Comparison of ENCODE assay signal across 22 cellular contexts in the genomic region with DNA sequence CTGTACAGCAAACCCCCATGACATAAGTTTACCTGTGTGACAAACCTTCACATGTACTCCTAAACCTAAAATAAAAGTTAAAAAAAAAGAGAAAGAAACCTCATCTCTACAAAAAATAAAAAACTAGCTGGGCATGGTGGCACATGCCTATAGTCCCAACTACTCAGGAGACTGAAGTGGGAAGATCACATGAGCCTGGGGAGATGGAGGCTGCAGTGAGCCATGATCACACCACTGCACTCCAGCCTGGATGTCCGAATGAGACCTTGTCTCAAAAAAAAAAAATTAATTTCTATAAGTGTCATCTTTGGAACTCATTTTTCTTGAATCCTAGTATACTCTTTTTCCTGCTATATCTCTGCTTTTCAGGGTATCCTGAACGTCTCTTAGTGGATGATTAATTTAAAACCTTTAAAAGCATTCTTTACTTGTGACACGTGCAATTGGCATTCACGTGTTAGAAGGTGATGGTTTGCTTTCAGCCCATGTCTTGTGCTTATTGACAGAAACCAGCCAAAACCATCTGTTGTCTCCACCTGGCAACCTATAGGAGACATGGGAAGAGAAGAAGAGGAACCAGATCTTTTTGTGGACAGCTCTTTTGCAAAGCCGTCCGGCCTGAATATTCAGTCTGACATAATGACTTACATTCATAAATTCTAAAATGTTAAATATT. TPM values are rescaled to one million over a fixed set of nuclear protein-coding genes. Genes with fewer than 3 reads are reported as not detected.
DNase-seq lines count a peak whose midpoint lies in the region; ATAC-seq, FAIRE-seq and TF ChIP-seq lines count a peak whose summit lies in the region.
"Had no signal": no experiment of that assay in that cellular context is flagged by ENCODE, and none has a peak within 500 bp of the region (broad histone marks: within the 10 kb centered on the region; RNA-seq: fewer than 3 reads in every experiment).

No MANE protein-coding gene starts in this region.

- H2AFZ ChIP-seq in mammary epithelial cell (ENCODE audit: low read depth, low read length) = no peak overlapping the region

- H3K9me3 Mint-ChIP-seq in CD4-positive, alpha-beta memory T cell = peaks cover 0 to 2% (median 0%) of the 10 kb centered on the region in 8 donors
- H3K9me3 Mint-ChIP-seq: activated CD4-positive, alpha-beta T cell treated with anti-CD3 and anti-CD28 coated beads, Interleukin-2, amount 10 ng/mL, durations not matched to agents 7 days and 5 days; CD4-positive, alpha-beta T cell had no signal

- no TSS peak for BruUV-seq in mammary epithelial cell (replicated peaks; lab: Mats Ljungman, UMichigan)

- no peaks in the 10 kb centered on the region for H3K36me3 Mint-ChIP-seq in CD4-positive, alpha-beta memory T cell

- no peak overlapping the region for H3K4me3 Mint-ChIP-seq in CD4-positive, alpha-beta memory T cell
- H3K4me3 Mint-ChIP-seq: activated CD4-positive, alpha-beta T cell treated with anti-CD3 and anti-CD28 coated beads, Interleukin-2, amount 10 ng/mL, durations not matched to agents 7 days and 5 days; CD4-positive, alpha-beta T cell; dendritic cell treated with granulocyte-macrophage colony-stimulating factor and Interleukin-4, amounts not matched to agents 40 ng/mL and 50 ng/mL, for 4 days had no signal

- TF ChIP-seq CTCF in mammary epithelial cell (conservative IDR thresholded peaks at IDR 0.05 in 1 of 2, IDR thresholded peaks at IDR 0.05 in 1 of 2; ENCODE audit: extremely low read depth in 1 of 2, insufficient read depth in 1 of 2, low read depth in 1 of 2, low read length in 2 of 2) (no peak), breast epithelium (IDR thresholded peaks at IDR 0.05) (no peak), bronchial epithelial cell (IDR thresholded peaks at IDR 0.05; ENCODE audit: insufficient read depth, low read length, severe bottlenecking) (no peak)

- H3K4me3 ChIP-seq in mammary epithelial cell (replicated peaks in 1 of 3; ENCODE audit: insufficient read depth in 1 of 3, low read depth in 2 of 3, low read length in 3 of 3) (no peak overlapping the region), breast epithelium (no peak overlapping the region), bronchial epithelial cell (ENCODE audit: low read depth, low read length) (no peak overlapping the region)
- H3K4me3 ChIP-seq in CD4-positive, alpha-beta memory T cell (ENCODE audit: low read length in 2 of 2) = no peak overlapping the region
- H3K4me3 ChIP-seq: K562, right lobe of liver had no signal

- CTCF ChIA-PET in mammary epithelial cell (lab: Charles Lee; ENCODE audit: low non-redundant PET) = no interaction called here
- CTCF ChIA-PET in CD4-positive, alpha-beta memory T cell (lab: Charles Lee; ENCODE audit: partially characterized antibody) = no interaction called here

- dilution Hi-C loops in mammary epithelial cell (cut with HindIII; ENCODE audit: low sequenced_read_pairs) = no loop called here

- POLR2A ChIA-PET in CD4-positive, alpha-beta memory T cell (lab: Charles Lee; ENCODE audit: partially characterized antibody) = no interaction called here

- H3K27ac Mint-ChIP-seq in CD4-positive, alpha-beta memory T cell = no peak overlapping the region
- H3K27ac Mint-ChIP-seq: activated CD4-positive, alpha-beta T cell treated with anti-CD3 and anti-CD28 coated beads, Interleukin-2, amount 10 ng/mL, durations not matched to agents 7 days and 5 days; CD4-positive, alpha-beta T cell; dendritic cell treated with granulocyte-macrophage colony-stimulating factor and Interleukin-4, amounts not matched to agents 40 ng/mL and 50 ng/mL, for 4 days had no signal

- no peak for TF ChIP-seq POLR2A in breast epithelium (IDR thresholded peaks at IDR 0.05)

- peaks cover 0 to 2% (median 0%) of the 10 kb centered on the region in 4 donors for H3K4me1 Mint-ChIP-seq in CD4-positive, alpha-beta memory T cell

- no peak for FAIRE-seq in bronchial epithelial cell (lab: Jason Lieb, UNC)
- FAIRE-seq: K562 had no signal

- H3K79me2 ChIP-seq in mammary epithelial cell (ENCODE audit: insufficient read depth, low read length) = no peaks in the 10 kb centered on the region

- H3K4me1 ChIP-seq in mammary epithelial cell (ENCODE audit: insufficient read depth, low read length) (no peaks in the 10 kb centered on the region), breast epithelium (no peaks in the 10 kb centered on the region)
- no peaks in the 10 kb centered on the region for H3K4me1 ChIP-seq in CD4-positive, alpha-beta memory T cell (ENCODE audit: insufficient read depth, low read length)

- no peak overlapping the region for H3K4me2 ChIP-seq in mammary epithelial cell (ENCODE audit: insufficient read depth, low read depth, low read length)

- no peaks in the 10 kb centered on the region for H4K20me1 ChIP-seq in mammary epithelial cell (ENCODE audit: insufficient read depth, low read length)

- intact Hi-C loops in mammary epithelial cell (cut with micrococcal nuclease) = no loop called here
- intact Hi-C loops in breast epithelium (cut with DNase I; ENCODE audit: low total_unique reads) = no loop called here
- intact Hi-C loops in CD4-positive, alpha-beta memory T cell (cut with micrococcal nuclease) = no loop called here

- H3K27me3 ChIP-seq in mammary epithelial cell (ENCODE audit: insufficient read depth, low read length) (no peaks in the 10 kb centered on the region), breast epithelium (no peaks in the 10 kb centered on the region), bronchial epithelial cell (ENCODE audit: control insufficient read depth, insufficient read depth, low read length) (no peaks in the 10 kb centered on the region)
- H3K27me3 ChIP-seq in CD4-positive, alpha-beta memory T cell (ENCODE audit: insufficient read depth, low read length) = peaks cover 6% of the 10 kb centered on the region
- H3K27me3 ChIP-seq: right lobe of liver had no signal

- H3K9ac ChIP-seq in mammary epithelial cell (ENCODE audit: insufficient read depth, low read length) = no peak overlapping the region

- H3K36me3 ChIP-seq in mammary epithelial cell (ENCODE audit: insufficient read depth, low read length) (no peaks in the 10 kb centered on the region), breast epithelium (no peaks in the 10 kb centered on the region), bronchial epithelial cell (ENCODE audit: control insufficient read depth, insufficient read depth, low read length) (no peaks in the 10 kb centered on the region)
- no peaks in the 10 kb centered on the region for H3K36me3 ChIP-seq in CD4-positive, alpha-beta memory T cell (ENCODE audit: insufficient read depth, low read length)
- H3K36me3 ChIP-seq: right lobe of liver had no signal

- ATAC-seq in HG03378 (IDR thresholded peaks at IDR 0.05; ENCODE audit: unreplicated experiment) = no peak
- no peak for ATAC-seq in HG03097 (IDR thresholded peaks at IDR 0.05; ENCODE audit: low FRiP score, unreplicated experiment)
- ATAC-seq: K562, right lobe of liver had no signal

- in situ Hi-C loops in mammary epithelial cell (cut with MboI; ENCODE audit: low sequenced_read_pairs in 2 of 2) = no loop called here

- H3K9me3 ChIP-seq in mammary epithelial cell (replicated peaks; ENCODE audit: insufficient read depth, low read length) (no peaks in the 10 kb centered on the region), breast epithelium (no peaks in the 10 kb centered on the region)
- no peaks in the 10 kb centered on the region for H3K9me3 ChIP-seq in CD4-positive, alpha-beta memory T cell (ENCODE audit: control insufficient read depth in 1 of 2, low read length in 2 of 2)
- H3K9me3 ChIP-seq: right lobe of liver had no signal

- H3K27me3 Mint-ChIP-seq in CD4-positive, alpha-beta memory T cell = peaks cover 3 to 23% of the 10 kb centered on the region in 2 donors
- H3K27me3 Mint-ChIP-seq: dendritic cell treated with granulocyte-macrophage colony-stimulating factor and Interleukin-4, amounts not matched to agents 40 ng/mL and 50 ng/mL, for 4 days had no signal

- 70% methylated on average over 6 of the region's 6 CpGs for WGBS in mammary epithelial cell (ENCODE audit: low coverage, missing lambda C conversion rate)

- DNase-seq in mammary epithelial cell (peak; percentile 35), breast epithelium (ENCODE audit: low spot score in 2 of 2) (no peak), NCI-H226 (peak; percentile 24), bronchial epithelial cell (ENCODE audit: low read depth) (peak; percentile 22), NCI-H2171 (lab: John Stamatoyannopoulos, UW) (no peak)
- no peak for DNase-seq in CD4-positive, alpha-beta memory T cell
- DNase-seq: activated CD4-positive, alpha-beta T cell treated with anti-CD3 and anti-CD28 coated beads, Interleukin-2, amount 10 ng/mL, durations not matched to agents 7 days and 5 days; activated naive CD4-positive, alpha-beta T cell treated with Interleukin-2 at 50 U/mL for 16 hours; CD4-positive, alpha-beta T cell; foreskin melanocyte; NCI-H1436 treated with DMSO at 0.1 percent for 48 hours; NCI-H345; right lobe of liver had no signal

- H3K27ac ChIP-seq in mammary epithelial cell (ENCODE audit: insufficient read depth, low read depth, low read length) = no peak overlapping the region
- no peak overlapping the region for H3K27ac ChIP-seq in breast epithelium
- no peak overlapping the region for H3K27ac ChIP-seq in CD4-positive, alpha-beta memory T cell (ENCODE audit: low read depth, low read length)
- H3K27ac ChIP-seq: right lobe of liver had no signal

RNA-seq across cellular contexts. Expression of gene PPFIBP1, which starts 30.6 kb away (rescaled TPM):
- total RNA-seq in mammary epithelial cell (100 to 1,000 TPM; 114 to 136 TPM), breast epithelium (10 to 100 TPM; 34.4 to 86.5 (median 84.0) TPM), bronchial epithelial cell (31.1 and 43.3 TPM in 2 replicates)
- polyA plus RNA-seq in mammary epithelial cell = 41.2 TPM
- polyA minus RNA-seq in mammary epithelial cell = 266 TPM
- total RNA-seq in CD4-positive, alpha-beta memory T cell = 1 to 10 TPM; 5.2 to 6.5 TPM
- 1 to 10 TPM; 2.1 to 2.3 TPM for polyA plus RNA-seq in CD4-positive, alpha-beta memory T cell

RNA-seq across cellular contexts. Expression of gene SMCO2, which starts 46.9 kb away (rescaled TPM):
- under 1 TPM in 1 of 2 donors, not detected in 1; 0.28 TPM for total RNA-seq in mammary epithelial cell
- polyA plus RNA-seq in mammary epithelial cell = 0.07 TPM
- not detected for polyA minus RNA-seq in mammary epithelial cell
- not detected for total RNA-seq in breast epithelium
- total RNA-seq in bronchial epithelial cell = 1.7 and 1.8 TPM in 2 replicates
- total RNA-seq in CD4-positive, alpha-beta memory T cell = not detected
- polyA plus RNA-seq in CD4-positive, alpha-beta memory T cell = not detected
- total RNA-seq: CD4-positive, alpha-beta T cell; K562; lower leg skin; myocyte; OCI-LY7; osteocyte; ureter had no signal
- polyA plus RNA-seq: K562 had no signal

Comparison
In these comparisons a context has a peak if more than half of its experiments do, and no peak if none do; other contexts are left out.
1. DNase-seq: peak in mammary epithelial cell (single experiment), NCI-H226 (single experiment) and bronchial epithelial cell (single experiment); none in breast epithelium (0 of 2), NCI-H2171 (single experiment) and CD4-positive, alpha-beta memory T cell (0 of 5).